In genomic region chr6:38493929-38494547, GRCh38 we compare ENCODE assay signal across 7 cellular contexts.
DNase-seq lines count a peak whose midpoint lies in the region; ATAC-seq and TF ChIP-seq lines count a peak whose summit lies in the region.

No MANE protein-coding gene starts in this region.

- peaks cover 6% of the 10 kb centered on the region for H3K4me1 Mint-ChIP-seq in activated B cell treated with CpG ODN at 0.5 μM for 24 hours

- no peaks in the 10 kb centered on the region for H3K9me3 Mint-ChIP-seq in activated B cell treated with CpG ODN at 0.5 μM for 24 hours

- POLR2A ChIA-PET in activated B cell treated with CpG ODN at 0.5 μM for 24 hours (lab: Charles Lee), result interaction anchor here (0.7 to 1.2 kb wide), 2 partner anchors 60 to 460 kb away, joined by 3 to 4 read pairs; no protein-coding TSS in a partner anchor

- H3K27me3 Mint-ChIP-seq in activated B cell treated with CpG ODN at 0.5 μM for 24 hours, result no peaks in the 10 kb centered on the region

- CTCF ChIA-PET in activated B cell treated with CpG ODN at 0.5 μM for 24 hours (lab: Charles Lee), result interaction anchor here (0.6 to 3.2 kb wide), 34 partner anchors 9 to 1170 kb away, joined by 3 to 36 read pairs (median 4); partner anchors contain the start of gene MDGA1

- no peak overlapping the region for H3K27ac Mint-ChIP-seq in activated B cell treated with CpG ODN at 0.5 μM for 24 hours

- peaks cover 5% of the 10 kb centered on the region for H3K36me3 Mint-ChIP-seq in activated B cell treated with CpG ODN at 0.5 μM for 24 hours (ENCODE audit: low read depth)

- ATAC-seq in activated B cell treated with CpG ODN at 0.5 μM for 24 hours (ENCODE audit: low read depth) (peak; percentile 40), left lobe of liver (peak; percentile 97), GM21529 (IDR thresholded peaks at IDR 0.05; ENCODE audit: unreplicated experiment) (no peak)

- H3K4me3 Mint-ChIP-seq in activated B cell treated with CpG ODN at 0.5 μM for 24 hours, result no peak overlapping the region

- TF ChIP-seq CTCF in GM12873 (IDR thresholded peaks at IDR 0.05; ENCODE audit: insufficient read depth, low read depth, low read length, missing control alignments) (peak; percentile 68), activated B cell treated with CpG ODN at 0.5 μM for 24 hours (IDR thresholded peaks at IDR 0.05) (peak; percentile 98)

- peak; percentile 55 for DNase-seq in NCI-H2107 (lab: John Stamatoyannopoulos, UW)
- peak; percentile 54 for DNase-seq in activated B cell treated with CpG ODN at 0.5 μM for 24 hours
- DNase-seq in cerebellum (ENCODE audit: low spot score), result peak; percentile 49
- DNase-seq in left lobe of liver (ENCODE audit: low spot score), result peak; percentile 80
- DNase-seq in stimulated activated CD4-positive, alpha-beta T cell treated with anti-CD3 and anti-CD28 coated beads, Interleukin-4, amount 100 ng/mL, for 4 hours, result peak; percentile 57 to 73

- intact Hi-C loops in activated B cell treated with CpG ODN at 0.5 μM for 24 hours (cut with micrococcal nuclease), result loop anchor here (1.0 to 2.0 kb wide), 8 partner anchors 77 to 1113 kb away; no protein-coding TSS in a partner anchor
